10 cellular contexts compared by ENCODE assay signal in genomic region chr3:194930439-194931204, GRCh38.
DNase-seq lines count a peak whose midpoint lies in the region; FAIRE-seq and TF ChIP-seq lines count a peak whose summit lies in the region.
"Had no signal": no experiment of that assay in that cellular context is flagged by ENCODE, and none has a peak within 500 bp of the region (broad histone marks: within the 10 kb centered on the region; RNA-seq: fewer than 3 reads in every experiment).

No MANE protein-coding gene starts in this region.

- H3K4me3 ChIP-seq in adrenal gland (no peak overlapping the region), left ventricle myocardium inferior (no peak overlapping the region), retinal pigment epithelial cell (ENCODE audit: low read length) (no peak overlapping the region)

- TF ChIP-seq POLR2A in H54 (IDR thresholded peaks at IDR 0.05; ENCODE audit: low read depth, low read length) (no peak), adrenal gland (IDR thresholded peaks at IDR 0.05) (no peak)

- WGBS in adrenal gland, 4 donors, result 34 to 40% (median 35%) methylated on average over 7 to 9 of the region's 9 CpGs

- H3K27ac ChIP-seq in adrenal gland (peak overlapping the region; percentile 13 to 85 (median 56)), left ventricle myocardium inferior (replicated peaks) (peak overlapping the region; percentile 82)

- H3K27me3 ChIP-seq in adrenal gland, result no peaks in the 10 kb centered on the region
- no peaks in the 10 kb centered on the region for H3K27me3 ChIP-seq in left ventricle myocardium inferior (ENCODE audit: low read depth)

- H3K9me3 ChIP-seq in adrenal gland (replicated peaks in 1 of 3) (no peaks in the 10 kb centered on the region), left ventricle myocardium inferior (replicated peaks) (no peaks in the 10 kb centered on the region)

- peak; percentile 80 for DNase-seq in H54 (ENCODE audit: insufficient read length, low spot score)
- DNase-seq in adrenal gland, result peak; percentile 64 to 89 (median 82)
- DNase-seq in left ventricle myocardium inferior, result peak; percentile 44
- peak; percentile 44 for DNase-seq in retinal pigment epithelial cell (ENCODE audit: low read depth)
- DNase-seq in activated naive CD4-positive, alpha-beta T cell (lab: John Stamatoyannopoulos, UW), result no peak
- DNase-seq in DMS153 (lab: John Stamatoyannopoulos, UW), result no peak
- DNase-seq in stimulated activated CD4-positive, alpha-beta T cell treated with anti-CD3 and anti-CD28 coated beads, Interleukin-2, amount 100 ng/mL, for 48 hours, result no peak
- DNase-seq in amniotic stem cell (lab: John Stamatoyannopoulos, UW), result no peak
- DNase-seq: activated T-cell treated with anti-CD3 and anti-CD28 coated beads, Interleukin-2, amount 50 U/mL, for 48 hours; NCI-H524 had no signal

- peak; percentile 91 for FAIRE-seq in H54 (lab: Jason Lieb, UNC)

- H3K36me3 ChIP-seq in adrenal gland (replicated peaks in 1 of 2) (no peaks in the 10 kb centered on the region), left ventricle myocardium inferior (no peaks in the 10 kb centered on the region)

- intact Hi-C loops in adrenal gland (cut with DNase I), result no loop called here
- intact Hi-C loops in left ventricle myocardium inferior (cut with micrococcal nuclease), result no loop called here

- H3K4me1 ChIP-seq in adrenal gland (replicated peaks in 1 of 2), result peaks cover 14 to 29% of the 10 kb centered on the region in 2 donors
- peaks cover 52% of the 10 kb centered on the region for H3K4me1 ChIP-seq in left ventricle myocardium inferior

- TF ChIP-seq CTCF in adrenal gland (IDR thresholded peaks at IDR 0.05) (no peak), left ventricle myocardium inferior (IDR thresholded peaks at IDR 0.05; ENCODE audit: borderline replicate concordance) (no peak), retinal pigment epithelial cell (conservative IDR thresholded peaks at IDR 0.05; ENCODE audit: low read depth, low read length) (no peak)

Comparison
In these comparisons a context has a peak if more than half of its experiments do, and no peak if none do; other contexts are left out.
1. DNase-seq: peak in H54 (single experiment), adrenal gland (7 of 7), left ventricle myocardium inferior (single experiment) and retinal pigment epithelial cell (single experiment); none in activated naive CD4-positive, alpha-beta T cell (0 of 4), DMS153 (single experiment), stimulated activated CD4-positive, alpha-beta T cell treated with anti-CD3 and anti-CD28 coated beads, Interleukin-2, amount 100 ng/mL, for 48 hours (0 of 2) and amniotic stem cell (single experiment).